ENCODE assay signal across 8 cellular contexts in genomic region chr12:6904280-6905276, GRCh38. TPM values are rescaled to one million over a fixed set of nuclear protein-coding genes. Genes with fewer than 3 reads are reported as not detected.
A peak's percentile ranks its signal among the peaks of the same experiment; 100 is the strongest.
DNase-seq lines count a peak whose midpoint lies in the region; ATAC-seq and TF ChIP-seq lines count a peak whose summit lies in the region.

TSS of gene LRRC23 (plus strand) at chr12:6904822. CDS start at chr12:6905634, 812 bp downstream.

- H3K4me1 ChIP-seq in IMR-90 (ENCODE audit: control insufficient read depth, insufficient read depth, low read length) (peaks cover 3% of the 10 kb centered on the region; the same call in 1 of the 2 replicates), OCI-LY7 (ENCODE audit: insufficient read depth, low read length, poor library complexity, severe bottlenecking) (peaks cover 18% of the 10 kb centered on the region), mucosa of descending colon (ENCODE audit: low read depth) (peaks cover 13% of the 10 kb centered on the region)

- 0 out of 2 replicates have a peak within 1 kb of the TSS, but pooled peaks have one; percentile 29 for H3K56ac ChIP-seq in IMR-90 (ENCODE audit: extremely low read depth, insufficient read depth, low read length)

- WGBS in IMR-90 (ENCODE audit: extremely low coverage in 2 of 2, insufficient read length in 1 of 2), 2 experiments = 2% methylated on average over 15 of the region's 34 CpGs; no CpG with 5 or more reads in 1 of the 2 experiments

- H3K4me3 ChIP-seq in IMR-90 (ENCODE audit: insufficient read depth, low read depth, low read length) (peak within 1 kb of the TSS; percentile 90), OCI-LY7 (ENCODE audit: low read depth, low read length, poor library complexity, severe bottlenecking) (peak within 1 kb of the TSS; percentile 81), mucosa of descending colon (no peak within 1 kb of the TSS)

- H3K9me3 ChIP-seq in IMR-90 (ENCODE audit: control insufficient read depth, insufficient read depth, low read length) (no peaks in the 10 kb centered on the region), OCI-LY7 (ENCODE audit: low read length) (no peaks in the 10 kb centered on the region), mucosa of descending colon (no peaks in the 10 kb centered on the region)

- ATAC-seq in GM21526 (IDR thresholded peaks at IDR 0.05; ENCODE audit: low FRiP score, unreplicated experiment) (peak; percentile 84), IMR-90 (ENCODE audit: low read depth) (peak; percentile 99), mucosa of descending colon (peak; percentile 93)

- dilution Hi-C loops in IMR-90 (cut with HindIII; ENCODE audit: low sequenced_read_pairs, unreplicated experiment) = no loop called here

- H3K79me2 ChIP-seq in OCI-LY7 (ENCODE audit: insufficient read depth, low read depth, low read length) = no peaks in the 10 kb centered on the region

- H3K14ac ChIP-seq in IMR-90 (replicated peaks; ENCODE audit: low read depth, low read length) = peak within 1 kb of the TSS; percentile 85

- TF ChIP-seq CTCF in IMR-90 (conservative IDR thresholded peaks at IDR 0.05; ENCODE audit: low read depth, low read length) (no peak), OCI-LY7 (conservative IDR thresholded peaks at IDR 0.05; ENCODE audit: low read length) (no peak), mucosa of descending colon (IDR thresholded peaks at IDR 0.05) (no peak)

- H2BK20ac ChIP-seq in IMR-90 (ENCODE audit: low read depth, low read length) = peak within 1 kb of the TSS; percentile 63; the same call in 1 of the 2 replicates

- H4K8ac ChIP-seq in IMR-90 (ENCODE audit: low read depth in 2 of 2, low read length in 2 of 2) = peak within 1 kb of the TSS; percentile 94 to 98

- peak within 1 kb of the TSS; percentile 81 for H3K9ac ChIP-seq in IMR-90 (ENCODE audit: low read depth, low read length)

- H2BK120ac ChIP-seq in IMR-90 (ENCODE audit: low read depth, low read length) = peak within 1 kb of the TSS; percentile 57; the same call in 1 of the 2 replicates

- intact Hi-C loops in IMR-90 (cut with micrococcal nuclease) = no loop called here
- intact Hi-C loops in OCI-LY7 (cut with micrococcal nuclease; ENCODE audit: unreplicated experiment) = no loop called here
- intact Hi-C loops in mucosa of descending colon (cut with DNase I, micrococcal nuclease) = no loop called here

- peak within 1 kb of the TSS; percentile 76 for H3K4ac ChIP-seq in IMR-90 (ENCODE audit: low read depth, low read length)

- H4K91ac ChIP-seq in IMR-90 (ENCODE audit: insufficient read depth, low read depth, low read length) = peak within 1 kb of the TSS; percentile 57

- peak within 1 kb of the TSS; percentile 92 for H4K5ac ChIP-seq in IMR-90 (ENCODE audit: low read depth, low read length)

- no peak for TF ChIP-seq RAD21 in IMR-90 (IDR thresholded peaks at IDR 0.05; ENCODE audit: low read length)

- H3K4me2 ChIP-seq in IMR-90 (ENCODE audit: low read depth, low read length) (peak within 1 kb of the TSS; percentile 96), OCI-LY7 (ENCODE audit: low read length) (peak within 1 kb of the TSS; percentile 97)

- POLR2A ChIA-PET in IMR-90 (lab: Charles Lee; ENCODE audit: unreplicated experiment) = interaction anchor here (1.0 kb wide), 1 partner anchor 21 kb away, joined by 4 read pairs; no protein-coding TSS in a partner anchor
- POLR2A ChIA-PET in OCI-LY7 (lab: Charles Lee) = interaction anchor here (0.6 to 2.8 kb wide), 8 partner anchors 9 to 65 kb away, joined by 3 to 13 read pairs (median 4); partner anchors contain the start of genes C12orf57, CDCA3, ENO2 and GNB3

- no peaks in the 10 kb centered on the region for H3K27me3 ChIP-seq in IMR-90 (ENCODE audit: control insufficient read depth, insufficient read depth, low read length)

- peak within 1 kb of the TSS; percentile 96 for H2AFZ ChIP-seq in IMR-90 (replicated peaks; ENCODE audit: low read length, poor library complexity)
- peak within 1 kb of the TSS; percentile 80 for H2AFZ ChIP-seq in OCI-LY7 (ENCODE audit: low read length)

- no peaks in the 10 kb centered on the region; a peak in 1 of 4 replicates for H3K79me1 ChIP-seq in IMR-90 (ENCODE audit: low read depth in 1 of 2, low read length in 2 of 2)

- no peaks in the 10 kb centered on the region for H4K20me1 ChIP-seq in IMR-90 (ENCODE audit: insufficient read depth, low read length)
- H4K20me1 ChIP-seq in OCI-LY7 (ENCODE audit: insufficient read depth, low read length) = no peaks in the 10 kb centered on the region

- no peaks in the 10 kb centered on the region for H3K9me2 ChIP-seq in OCI-LY7 (ENCODE audit: insufficient read depth, low read length)

- H3K9me1 ChIP-seq in IMR-90 (ENCODE audit: insufficient read depth, low read length) = peaks cover 4% of the 10 kb centered on the region; the same call in 1 of the 2 replicates

- CTCF ChIA-PET in IMR-90 (lab: Yijun Ruan, JAX) = interaction anchor here (0.5 to 2.3 kb wide), 3 partner anchors 13 to 92 kb away, joined by 3 to 9 read pairs (median 7); no protein-coding TSS in a partner anchor
- CTCF ChIA-PET in OCI-LY7 (lab: Charles Lee; ENCODE audit: unreplicated experiment) = no interaction called here

- in situ Hi-C loops in IMR-90 (cut with MboI; ENCODE audit: low sequenced_read_pairs) = no loop called here

- H2BK15ac ChIP-seq in IMR-90 (ENCODE audit: low read depth, low read length) = peak within 1 kb of the TSS; percentile 54; the same call in 2 of the 3 replicates

- no peaks in the 10 kb centered on the region; the same call in 1 of the 2 replicates for H3K36me3 ChIP-seq in IMR-90 (ENCODE audit: control insufficient read depth, insufficient read depth, low read length)
- peaks cover 8% of the 10 kb centered on the region; the same call in 1 of the 2 replicates for H3K36me3 ChIP-seq in OCI-LY7 (ENCODE audit: insufficient read depth, low read length)
- no peaks in the 10 kb centered on the region for H3K36me3 ChIP-seq in mucosa of descending colon (ENCODE audit: low read depth)

- peak; percentile 60; the same call in 1 of the 2 replicates for TF ChIP-seq POLR2A in IMR-90 (IDR thresholded peaks at IDR 0.05; ENCODE audit: low read depth, low read length)
- peak; percentile 71 for TF ChIP-seq POLR2A in erythroblast (IDR thresholded peaks at IDR 0.05; ENCODE audit: low read length)

- DNase-seq in DMS 273 treated with DMSO at 0.1 percent for 48 hours (lab: John Stamatoyannopoulos, UW) (peak; percentile 76), IMR-90 (peak; percentile 93), OCI-LY7 (ENCODE audit: low spot score) (peak; percentile 95), activated T-cell treated with anti-CD3 and anti-CD28 coated beads for 4 hours (peak; percentile 95), erythroblast (lab: John Stamatoyannopoulos, UW) (peak; percentile 96 to 97), mucosa of descending colon (peak; percentile 98 to 100 (median 98))
- peak; percentile 95 to 97 for DNase-seq in stimulated activated CD8-positive, alpha-beta memory T cell treated with anti-CD3 and anti-CD28 coated beads, Interleukin-4, amount 100 ng/mL, for 1 hour (ENCODE audit: low read depth in 2 of 2, low spot score in 1 of 2)

- peak within 1 kb of the TSS; percentile 25 for H2BK5ac ChIP-seq in IMR-90 (ENCODE audit: low read depth, low read length, poor library complexity, severe bottlenecking)

- peak within 1 kb of the TSS; percentile 21; the same call in 1 of the 2 replicates for H3K23ac ChIP-seq in IMR-90 (ENCODE audit: low read depth, low read length)

- no TSS peak for BruUV-seq in IMR-90 (replicated peaks; lab: Mats Ljungman, UMichigan)
- no TSS peak for BruUV-seq in OCI-LY7 (replicated peaks; lab: Mats Ljungman, UMichigan)

- peak within 1 kb of the TSS; percentile 89 for H2AK9ac ChIP-seq in IMR-90 (replicated peaks; ENCODE audit: low read depth, low read length, poor library complexity)

- H3K27ac ChIP-seq in IMR-90 (ENCODE audit: insufficient read depth, low read length) (peak within 1 kb of the TSS; percentile 74), OCI-LY7 (ENCODE audit: low read depth, low read length, poor library complexity, severe bottlenecking) (no peak within 1 kb of the TSS)

- H2AK5ac ChIP-seq in IMR-90 (ENCODE audit: low read depth, low read length) = peak within 1 kb of the TSS; percentile 65

- peak within 1 kb of the TSS; percentile 44 for H3K18ac ChIP-seq in IMR-90 (ENCODE audit: low read depth, low read length)

TF ChIP-seq in IMR-90, 13 proteins besides CTCF, POLR2A, EP300 and RAD21:
- no peak for TF ChIP-seq RCOR1 (IDR thresholded peaks at IDR 0.05; ENCODE audit: insufficient replicate concordance, low read length)
- TF ChIP-seq MXI1 (IDR thresholded peaks at IDR 0.05; ENCODE audit: borderline replicate concordance, low read depth, low read length) = 0 out of 2 replicates have a peak, but pooled peaks have one; percentile 14
- no peak for TF ChIP-seq CHD1 (IDR thresholded peaks at IDR 0.05; ENCODE audit: low read depth, low read length)
- TF ChIP-seq BHLHE40 (IDR thresholded peaks at IDR 0.05; ENCODE audit: low read depth, low read length) = no peak
- TF ChIP-seq RFX5 (IDR thresholded peaks at IDR 0.05; ENCODE audit: low read depth, low read length) = no peak
- no peak for TF ChIP-seq FOS (IDR thresholded peaks at IDR 0.05; ENCODE audit: low read depth, low read length)
- TF ChIP-seq CEBPB (IDR thresholded peaks at IDR 0.05; ENCODE audit: low read depth, low read length) = peak; percentile 75
- no peak for TF ChIP-seq MAFK (IDR thresholded peaks at IDR 0.05; ENCODE audit: low read depth, low read length)
- peak; percentile 6; the same call in 1 of the 2 replicates for TF ChIP-seq MAZ (IDR thresholded peaks at IDR 0.05; ENCODE audit: borderline replicate concordance, low read depth, low read length)
- TF ChIP-seq USF2 (IDR thresholded peaks at IDR 0.05; ENCODE audit: low read depth, low read length) = no peak
TF ChIP-seq in IMR-90: peak in this region for 3.

RNA-seq across cellular contexts. Expression of gene LRRC23, which starts in this region (rescaled TPM):
- 8.9 and 11.1 TPM in 2 replicates for total RNA-seq in IMR-90 (2012; rRNA removed)
- polyA plus RNA-seq in IMR-90 (2012; rRNA removed) = 9.2 and 11.4 TPM in 2 replicates
- polyA plus RNA-seq in IMR-90 (2012; cell fraction: cytosol; rRNA removed) = 4.4 and 12.5 TPM in 2 replicates
- polyA plus RNA-seq in IMR-90 (2012; cell fraction: nucleus; rRNA removed; ENCODE audit: low replicate concordance) = 3.3 and 9.7 TPM in 2 replicates
- total RNA-seq in OCI-LY7 (2014; rRNA removed; shearing (Covaris generic)) = 15.7 and 17.7 TPM in 2 replicates
- 19.8 and 20.2 TPM in 2 replicates for total RNA-seq in OCI-LY7 (2022)
- total RNA-seq in mucosa of descending colon = 10 to 100 TPM in 1 of 3 donors, 1 to 10 TPM in 2; 4.7 to 11.8 (median 4.9) TPM
